ENCODE assay signal across 20 cellular contexts in the genomic region with DNA sequence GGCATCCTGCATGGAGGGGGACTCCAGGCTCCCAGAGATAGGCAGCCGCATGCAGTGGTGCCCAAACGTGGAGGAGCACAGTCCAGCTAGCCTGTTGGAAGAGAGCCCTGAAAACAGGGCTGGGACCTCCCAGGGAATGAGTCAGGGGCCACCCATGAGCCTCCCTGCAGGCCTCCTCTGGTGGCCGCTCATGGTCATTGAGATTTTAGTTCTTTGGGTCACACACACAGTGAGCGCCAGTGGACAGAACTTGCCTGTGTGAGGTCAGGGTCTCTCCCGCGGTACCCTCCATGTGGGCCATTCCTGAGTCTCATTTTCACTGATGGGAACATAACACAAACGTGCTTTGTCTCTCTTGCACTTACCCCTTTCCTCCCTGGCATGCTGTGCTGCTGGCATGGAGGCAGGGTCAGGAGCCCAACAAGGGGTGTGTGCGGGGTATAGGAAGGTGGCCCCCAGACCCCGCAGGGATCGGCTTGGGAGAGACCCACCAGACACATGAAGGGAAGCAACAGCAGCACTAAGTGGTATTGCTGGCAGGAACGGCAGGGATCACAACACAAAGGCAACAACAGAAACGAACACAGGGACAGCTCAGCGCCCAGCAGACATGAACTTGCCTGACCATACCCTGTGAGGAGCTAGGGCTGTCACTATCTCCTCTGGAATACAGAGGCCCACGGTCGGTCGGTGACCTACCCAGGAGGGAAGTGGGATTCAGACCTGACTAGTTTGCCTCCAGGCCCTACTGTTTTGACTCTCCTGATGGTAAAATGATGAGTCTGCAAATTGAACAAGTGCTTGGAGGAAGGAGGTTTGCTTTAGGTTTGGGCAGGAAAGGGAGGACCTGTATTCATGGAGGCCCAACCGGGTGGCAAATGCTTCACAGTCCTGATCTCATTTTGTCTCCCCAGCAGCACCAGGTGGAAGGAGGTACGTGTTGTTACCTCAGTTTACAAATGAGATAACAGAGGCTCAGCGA. TPM values are rescaled to one million over a fixed set of nuclear protein-coding genes. Genes with fewer than 3 reads are reported as not detected.
DNase-seq lines count a peak whose midpoint lies in the region; ATAC-seq lines count a peak whose summit lies in the region.
"Had no signal": no experiment of that assay in that cellular context is flagged by ENCODE, and none has a peak within 500 bp of the region (broad histone marks: within the 10 kb centered on the region; RNA-seq: fewer than 3 reads in every experiment).

No MANE protein-coding gene starts in this region.

- H3K27me3 Mint-ChIP-seq in activated naive CD4-positive, alpha-beta T cell treated with anti-CD3 and anti-CD28 coated beads, Interleukin-2, amount 50 U/mL, for 24 hours, result no peaks in the 10 kb centered on the region
- H3K27me3 Mint-ChIP-seq in activated T-helper 17 cell treated with anti-CD3 and anti-CD28 coated beads, Interleukin-2, amount 50 U/mL, for 72 hours, result no peaks in the 10 kb centered on the region
- H3K27me3 Mint-ChIP-seq in activated CD4-positive, alpha-beta T cell treated with anti-CD3 and anti-CD28 coated beads, Interleukin-2, amount 10 ng/mL, durations not matched to agents 24 days and 14 days, result peaks cover 11% of the 10 kb centered on the region
- H3K27me3 Mint-ChIP-seq: stimulated activated naive CD8-positive, alpha-beta T cell treated with anti-CD3 and anti-CD28 coated beads, Interleukin-15, Interleukin-2, amounts not matched to agents 100 ng/mL and 50 ng/mL, for 24 hours had no signal

- peak overlapping the region; percentile 5 for H3K27ac Mint-ChIP-seq in activated naive CD4-positive, alpha-beta T cell treated with anti-CD3 and anti-CD28 coated beads, Interleukin-2, amount 50 U/mL, for 24 hours
- peak overlapping the region; percentile 34 for H3K27ac Mint-ChIP-seq in activated T-helper 17 cell treated with anti-CD3 and anti-CD28 coated beads, Interleukin-2, amount 50 U/mL, for 72 hours
- H3K27ac Mint-ChIP-seq in activated CD4-positive, alpha-beta T cell treated with anti-CD3 and anti-CD28 coated beads, Interleukin-2, amount 10 ng/mL, durations not matched to agents 24 days and 14 days, result no peak overlapping the region
- H3K27ac Mint-ChIP-seq: natural killer cell; stimulated activated naive CD8-positive, alpha-beta T cell treated with anti-CD3 and anti-CD28 coated beads, Interleukin-15, Interleukin-2, amounts not matched to agents 100 ng/mL and 50 ng/mL, for 24 hours had no signal

- no peaks in the 10 kb centered on the region for H3K9me3 Mint-ChIP-seq in activated naive CD4-positive, alpha-beta T cell treated with anti-CD3 and anti-CD28 coated beads, Interleukin-2, amount 50 U/mL, for 24 hours
- no peaks in the 10 kb centered on the region for H3K9me3 Mint-ChIP-seq in activated T-helper 17 cell treated with anti-CD3 and anti-CD28 coated beads, Interleukin-2, amount 50 U/mL, for 72 hours
- no peaks in the 10 kb centered on the region for H3K9me3 Mint-ChIP-seq in activated CD4-positive, alpha-beta T cell treated with anti-CD3 and anti-CD28 coated beads, Interleukin-2, amount 10 ng/mL, durations not matched to agents 24 days and 14 days
- H3K9me3 Mint-ChIP-seq: natural killer cell; stimulated activated naive CD8-positive, alpha-beta T cell treated with anti-CD3 and anti-CD28 coated beads, Interleukin-15, Interleukin-2, amounts not matched to agents 100 ng/mL and 50 ng/mL, for 24 hours had no signal

- DNase-seq in activated naive CD4-positive, alpha-beta T cell treated with Interleukin-2 at 50 U/mL for 16 hours, result no peak
- DNase-seq in left lobe of liver (ENCODE audit: low spot score) (no peak), NK-92 (lab: John Stamatoyannopoulos, UW; ENCODE audit: unreplicated experiment) (no peak), NCI-H1436 (lab: John Stamatoyannopoulos, UW) (no peak)
- no peak for DNase-seq in activated CD8-positive, alpha-beta memory T cell treated with anti-CD3 and anti-CD28 coated beads, Interleukin-2, amount 50 U/mL, for 48 hours
- no peak for DNase-seq in activated CD4-positive, alpha-beta T cell treated with anti-CD3 and anti-CD28 coated beads, Interleukin-2, amount 10 ng/mL, durations not matched to agents 24 days and 14 days
- DNase-seq: activated CD4-positive, alpha-beta T cell treated with anti-CD3 and anti-CD28 coated beads, Interleukin-2, amount 50 U/mL, for 4 hours; activated naive CD4-positive, alpha-beta T cell treated with anti-CD3 and anti-CD28 coated beads, Interleukin-2, amount 50 U/mL, for 16 hours; activated T-cell treated with anti-CD3 and anti-CD28 coated beads, Interleukin-2, amount 50 U/mL, for 1 hour; DMS79; natural killer cell; NCI-H1048; NCI-H2107; NCI-H526; SHP77; T-helper 1 cell; upper lobe of right lung had no signal

- peaks cover 58% of the 10 kb centered on the region for H3K4me1 Mint-ChIP-seq in activated naive CD4-positive, alpha-beta T cell treated with anti-CD3 and anti-CD28 coated beads, Interleukin-2, amount 50 U/mL, for 24 hours
- H3K4me1 Mint-ChIP-seq in activated T-helper 17 cell treated with anti-CD3 and anti-CD28 coated beads, Interleukin-2, amount 50 U/mL, for 72 hours, result peaks cover 30% of the 10 kb centered on the region
- H3K4me1 Mint-ChIP-seq in activated CD4-positive, alpha-beta T cell treated with anti-CD3 and anti-CD28 coated beads, Interleukin-2, amount 10 ng/mL, durations not matched to agents 24 days and 14 days, result peaks cover 13% of the 10 kb centered on the region

- ATAC-seq in activated T-helper 17 cell treated with anti-CD3 and anti-CD28 coated beads, Interleukin-2, amount 50 U/mL, for 72 hours (replicated peaks), result no peak
- ATAC-seq in left lobe of liver, result peak; percentile 20
- ATAC-seq: natural killer cell, upper lobe of right lung had no signal

- no peak overlapping the region for H3K4me3 Mint-ChIP-seq in activated naive CD4-positive, alpha-beta T cell treated with anti-CD3 and anti-CD28 coated beads, Interleukin-2, amount 50 U/mL, for 24 hours
- no peak overlapping the region for H3K4me3 Mint-ChIP-seq in activated T-helper 17 cell treated with anti-CD3 and anti-CD28 coated beads, Interleukin-2, amount 50 U/mL, for 72 hours
- no peak overlapping the region for H3K4me3 Mint-ChIP-seq in activated CD4-positive, alpha-beta T cell treated with anti-CD3 and anti-CD28 coated beads, Interleukin-2, amount 10 ng/mL, durations not matched to agents 24 days and 14 days
- H3K4me3 Mint-ChIP-seq: natural killer cell; stimulated activated naive CD8-positive, alpha-beta T cell treated with anti-CD3 and anti-CD28 coated beads, Interleukin-15, Interleukin-2, amounts not matched to agents 100 ng/mL and 50 ng/mL, for 24 hours had no signal

- intact Hi-C loops in activated CD4-positive, alpha-beta T cell treated with anti-CD3 and anti-CD28 coated beads, Interleukin-2, amount 10 ng/mL, durations not matched to agents 24 days and 14 days (cut with micrococcal nuclease), result no loop called here

- peaks cover 10% of the 10 kb centered on the region for H3K36me3 Mint-ChIP-seq in activated naive CD4-positive, alpha-beta T cell treated with anti-CD3 and anti-CD28 coated beads, Interleukin-2, amount 50 U/mL, for 24 hours
- no peaks in the 10 kb centered on the region for H3K36me3 Mint-ChIP-seq in activated T-helper 17 cell treated with anti-CD3 and anti-CD28 coated beads, Interleukin-2, amount 50 U/mL, for 72 hours (ENCODE audit: low read depth)
- H3K36me3 Mint-ChIP-seq in activated CD4-positive, alpha-beta T cell treated with anti-CD3 and anti-CD28 coated beads, Interleukin-2, amount 10 ng/mL, durations not matched to agents 24 days and 14 days (ENCODE audit: low read depth), result peaks cover 5% of the 10 kb centered on the region
- H3K36me3 Mint-ChIP-seq: natural killer cell had no signal

RNA-seq across cellular contexts. Expression of a gene that starts 31.8 kb away (rescaled TPM):
- 1 to 10 TPM; 3.1 to 8.2 TPM for total RNA-seq in activated T-helper 17 cell treated with anti-CD3 and anti-CD28 coated beads, Interleukin-2, amount 50 U/mL, for 72 hours
- total RNA-seq in left lobe of liver, result 4.7 TPM
- total RNA-seq in activated CD4-positive, alpha-beta T cell treated with anti-CD3 and anti-CD28 coated beads, Interleukin-2, amount 10 ng/mL, durations not matched to agents 24 days and 14 days, result 10.3 and 11.4 TPM in 2 replicates
